In the genomic region with DNA sequence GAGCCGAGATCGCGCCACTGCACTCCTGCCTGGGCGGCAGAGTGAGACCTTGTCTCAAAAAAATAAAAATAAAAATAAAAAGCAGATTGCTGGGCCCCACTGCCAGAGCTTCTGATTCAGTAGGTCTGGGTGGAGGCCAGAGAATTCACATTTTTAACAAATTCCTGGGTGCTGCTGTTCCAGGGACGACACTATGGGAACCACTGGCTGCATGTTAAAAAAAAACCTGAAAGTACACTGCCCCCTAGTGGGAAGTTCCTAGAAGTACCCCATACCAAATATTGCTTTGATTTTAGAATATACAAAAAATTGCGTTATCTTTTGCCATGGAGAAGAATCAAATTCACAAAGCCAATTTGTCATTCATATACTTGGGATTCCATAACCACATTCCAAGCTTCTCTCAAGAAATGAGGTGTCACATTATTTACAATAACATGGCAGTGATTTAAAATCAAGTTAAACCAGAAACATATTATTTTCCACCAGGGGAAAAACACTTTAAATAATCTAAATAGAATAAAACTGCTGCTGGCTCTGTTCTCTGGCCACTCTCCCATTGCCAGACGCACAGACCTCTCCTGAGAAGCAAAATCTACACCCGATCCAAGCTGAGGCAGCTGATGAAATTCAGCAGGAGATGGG, we compare ENCODE assay signal across 8 cellular contexts. TPM values are rescaled to one million over a fixed set of nuclear protein-coding genes. Genes with fewer than 3 reads are reported as not detected.
A peak's percentile ranks its signal among the peaks of the same experiment; 100 is the strongest.
DNase-seq lines count a peak whose midpoint lies in the region; ATAC-seq, FAIRE-seq and TF ChIP-seq lines count a peak whose summit lies in the region.

No MANE protein-coding gene starts in this region.

- H3K4me3 ChIP-seq in CD4-positive, CD25-positive, alpha-beta regulatory T cell (ENCODE audit: low read depth, low read length): no peak overlapping the region
- no peak overlapping the region for H3K4me3 ChIP-seq in astrocyte of the spinal cord (ENCODE audit: low read depth, low read length)
- H3K4me3 ChIP-seq in iPS DF 6.9 (ENCODE audit: low read length): no peak overlapping the region

- H3K27ac Mint-ChIP-seq in CD4-positive, CD25-positive, alpha-beta regulatory T cell: no peak overlapping the region

- H3K9me3 ChIP-seq in CD4-positive, CD25-positive, alpha-beta regulatory T cell (ENCODE audit: control insufficient read depth in 2 of 2, low read length in 2 of 2): no peaks in the 10 kb centered on the region
- no peaks in the 10 kb centered on the region for H3K9me3 ChIP-seq in iPS DF 6.9 (ENCODE audit: control insufficient read depth, insufficient read depth, low read length)

- H3K27me3 ChIP-seq in CD4-positive, CD25-positive, alpha-beta regulatory T cell (ENCODE audit: control insufficient read depth, insufficient read depth, low read length): no peaks in the 10 kb centered on the region
- no peaks in the 10 kb centered on the region for H3K27me3 ChIP-seq in iPS DF 6.9 (ENCODE audit: control insufficient read depth, insufficient read depth, low read length)

- peaks cover 0 to 3% (median 0%) of the 10 kb centered on the region in 7 donors for H3K9me3 Mint-ChIP-seq in CD4-positive, CD25-positive, alpha-beta regulatory T cell

- H3K36me3 Mint-ChIP-seq in CD4-positive, CD25-positive, alpha-beta regulatory T cell: no peaks in the 10 kb centered on the region

- ATAC-seq in CD4-positive, CD25-positive, alpha-beta regulatory T cell (ENCODE audit: low read depth in 2 of 2): peak in 1 of 2 donors; percentile 55
- no peak for ATAC-seq in HG03095 (IDR thresholded peaks at IDR 0.05; ENCODE audit: unreplicated experiment)

- DNase-seq in CD4-positive, CD25-positive, alpha-beta regulatory T cell: peak in 2 of 3 donors; percentile 47 to 64
- DNase-seq in H54 (ENCODE audit: insufficient read length, low spot score): peak; percentile 30
- DNase-seq in NCI-H460 (ENCODE audit: extremely low read depth, low read depth): peak; percentile 40
- peak; percentile 49 for DNase-seq in astrocyte of the spinal cord (ENCODE audit: low read depth, low spot score)
- peak; percentile 22 for DNase-seq in iPS DF 6.9 (ENCODE audit: low read depth, low spot score)
- peak; percentile 32 for DNase-seq in stimulated activated CD8-positive, alpha-beta memory T cell treated with anti-CD3 and anti-CD28 coated beads, Interleukin-4, amount 100 ng/mL, for 48 hours
- no peak for DNase-seq in OCI-M2 (lab: John Stamatoyannopoulos, UW; ENCODE audit: unreplicated experiment)

- peak; percentile 71 for TF ChIP-seq CTCF in astrocyte of the spinal cord (IDR thresholded peaks at IDR 0.05; ENCODE audit: low read depth, low read length)

- FAIRE-seq in H54 (lab: Jason Lieb, UNC): no peak

- no peak for TF ChIP-seq POLR2A in H54 (IDR thresholded peaks at IDR 0.05; ENCODE audit: low read depth, low read length)

- no CpG with 5 or more reads among the region's 8 CpGs for WGBS in iPS DF 6.9 (ENCODE audit: insufficient coverage, insufficient read length)

- H3K4me1 Mint-ChIP-seq in CD4-positive, CD25-positive, alpha-beta regulatory T cell: peaks cover 0 to 2% (median 0%) of the 10 kb centered on the region in 4 donors

- in situ Hi-C loops in astrocyte of the spinal cord (cut with HindIII; ENCODE audit: low sequenced_read_pairs): loop anchor here (25.0 kb wide), 1 partner anchor 268 kb away; a partner anchor contains a TSS

- no peak overlapping the region for H3K4me3 Mint-ChIP-seq in CD4-positive, CD25-positive, alpha-beta regulatory T cell

- H3K27me3 Mint-ChIP-seq in CD4-positive, CD25-positive, alpha-beta regulatory T cell: peaks cover 22% of the 10 kb centered on the region

- no peaks in the 10 kb centered on the region for H3K4me1 ChIP-seq in CD4-positive, CD25-positive, alpha-beta regulatory T cell (ENCODE audit: control insufficient read depth, insufficient read depth, low read length, poor library complexity, severe bottlenecking)
- H3K4me1 ChIP-seq in iPS DF 6.9 (ENCODE audit: control insufficient read depth, insufficient read depth, low read length): no peaks in the 10 kb centered on the region; the same call in 1 of the 2 replicates

- no peak overlapping the region for H3K27ac ChIP-seq in CD4-positive, CD25-positive, alpha-beta regulatory T cell (ENCODE audit: insufficient read depth, low read length, poor library complexity, severe bottlenecking)
- H3K27ac ChIP-seq in iPS DF 6.9 (ENCODE audit: low read length): no peak overlapping the region

- no peaks in the 10 kb centered on the region for H3K36me3 ChIP-seq in CD4-positive, CD25-positive, alpha-beta regulatory T cell (ENCODE audit: control insufficient read depth, insufficient read depth, low read length)
- no peaks in the 10 kb centered on the region for H3K36me3 ChIP-seq in iPS DF 6.9 (ENCODE audit: control insufficient read depth, insufficient read depth, low read length)

RNA-seq across cellular contexts. Expression of a gene that starts 27.4 kb away (rescaled TPM):
- total RNA-seq in CD4-positive, CD25-positive, alpha-beta regulatory T cell: 65.6 TPM
- 10 to 100 TPM; 76.3 to 97.1 (median 85.8) TPM for polyA plus RNA-seq in CD4-positive, CD25-positive, alpha-beta regulatory T cell
- 60.7 and 61.9 TPM in 2 replicates for total RNA-seq in NCI-H460 (2014; rRNA removed; shearing (Covaris generic))
- polyA plus RNA-seq in NCI-H460 (2014; cell fraction: nucleus; rRNA removed): 17.1 and 17.2 TPM in 2 replicates

RNA-seq across cellular contexts. Expression of a gene that starts 42.3 kb away (rescaled TPM):
- total RNA-seq in CD4-positive, CD25-positive, alpha-beta regulatory T cell: 571 TPM
- 10 to 100 TPM; 50.9 to 72.3 (median 60.2) TPM for polyA plus RNA-seq in CD4-positive, CD25-positive, alpha-beta regulatory T cell
- total RNA-seq in NCI-H460 (2014; rRNA removed; shearing (Covaris generic)): 43.9 and 56.8 TPM in 2 replicates
- 133 and 142 TPM in 2 replicates for polyA plus RNA-seq in NCI-H460 (2014; cell fraction: nucleus; rRNA removed)
